Comparison of ENCODE assay signal across 15 cellular contexts in the genomic region with DNA sequence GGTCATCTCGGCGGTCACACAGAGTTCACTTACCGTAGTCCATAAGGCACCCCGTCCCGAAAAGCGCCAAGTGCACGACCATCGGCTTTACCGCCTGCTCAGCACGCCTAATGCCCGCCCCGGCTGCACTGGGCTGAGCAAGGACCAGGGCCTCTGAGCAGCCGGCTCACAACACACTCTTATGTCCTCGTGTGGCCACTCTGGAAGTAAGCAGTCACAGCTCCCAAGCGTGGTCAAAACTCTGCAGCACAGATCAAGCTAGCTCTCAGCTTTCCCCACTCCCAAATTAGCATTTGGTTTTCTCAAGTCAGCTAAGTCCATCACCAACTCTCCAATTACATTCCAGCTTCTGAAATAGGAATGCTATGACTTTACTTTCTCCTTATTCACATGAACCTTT. TPM values are rescaled to one million over a fixed set of nuclear protein-coding genes. Genes with fewer than 3 reads are reported as not detected.
DNase-seq lines count a peak whose midpoint lies in the region; ATAC-seq and TF ChIP-seq lines count a peak whose summit lies in the region.
"Had no signal": no experiment of that assay in that cellular context is flagged by ENCODE, and none has a peak within 500 bp of the region (broad histone marks: within the 10 kb centered on the region; RNA-seq: fewer than 3 reads in every experiment).

No MANE protein-coding gene starts in this region.

- peak overlapping the region; percentile 47 for H2AK9ac ChIP-seq in IMR-90 (replicated peaks; ENCODE audit: low read depth, low read length, poor library complexity)

- H3K9ac ChIP-seq in IMR-90 (ENCODE audit: low read depth, low read length): no peak overlapping the region
- H3K9ac ChIP-seq in mesendoderm (ENCODE audit: low read length): no peak overlapping the region

- H3K4me3 ChIP-seq in IMR-90 (ENCODE audit: insufficient read depth, low read depth, low read length): no peak overlapping the region
- H3K4me3 ChIP-seq in mesendoderm (ENCODE audit: low read length): no peak overlapping the region
- H3K4me3 ChIP-seq in upper lobe of left lung: no peak overlapping the region

- WGBS in IMR-90 (ENCODE audit: extremely low coverage in 2 of 2, insufficient read length in 1 of 2), 2 experiments: 63% methylated on average over 4 of the region's 15 CpGs; no CpG with 5 or more reads in 1 of the 2 experiments
- WGBS in mesendoderm (ENCODE audit: extremely low coverage, insufficient coverage, low lambda C conversion rate): no CpG with 5 or more reads among the region's 15 CpGs
- WGBS in upper lobe of left lung, 2 donors: 83 to 87% methylated on average over 14 to 15 of the region's 15 CpGs

- TF ChIP-seq CTCF in IMR-90 (conservative IDR thresholded peaks at IDR 0.05; ENCODE audit: low read depth, low read length) (no peak), upper lobe of left lung (IDR thresholded peaks at IDR 0.05) (no peak)

- H2AFZ ChIP-seq in IMR-90 (replicated peaks; ENCODE audit: low read length, poor library complexity): no peak overlapping the region

- no peak for DNase-seq in IMR-90
- DNase-seq in dedifferentiated amniotic fluid mesenchymal stem cell (ENCODE audit: extremely low spot score): peak; percentile 83
- peak; percentile 66 for DNase-seq in mesendoderm
- no peak for DNase-seq in upper lobe of left lung
- DNase-seq in NCI-H1417 treated with DMSO at 0.1 percent for 48 hours (lab: John Stamatoyannopoulos, UW): no peak
- no peak for DNase-seq in KBM-7
- no peak for DNase-seq in HUDEP-2 (lab: John Stamatoyannopoulos, UW; ENCODE audit: unreplicated experiment in 76 of 76)
- DNase-seq: activated CD4-positive, CD25-positive, alpha-beta regulatory T cell treated with anti-CD3 and anti-CD28 coated beads, Interleukin-2, amount 50 U/mL, for 72 hours; CD8-positive, alpha-beta memory T cell; effector memory CD4-positive, alpha-beta T cell; glutamatergic neuron; NCI-H146; NCI-H82; stimulated activated CD4-positive, alpha-beta T cell treated with anti-CD3 and anti-CD28 coated beads, Interleukin-4, amount 100 ng/mL, for 1 hour; stimulated activated naive CD4-positive, alpha-beta T cell treated with Interleukin-2 at 50 U/mL for 16 hours had no signal

- peak overlapping the region; percentile 60 for H2BK20ac ChIP-seq in IMR-90 (ENCODE audit: low read depth, low read length)

- H3K18ac ChIP-seq in IMR-90 (ENCODE audit: low read depth, low read length): peak overlapping the region; percentile 6; the same call in 1 of the 2 replicates
- no peak overlapping the region for H3K18ac ChIP-seq in mesendoderm (ENCODE audit: low read length)

- CTCF ChIA-PET in IMR-90 (lab: Yijun Ruan, JAX): interaction anchor here (0.7 kb wide), 1 partner anchor 169 kb away, joined by 4 read pairs; no protein-coding TSS in a partner anchor

- peak overlapping the region; percentile 73 for H2BK120ac ChIP-seq in IMR-90 (ENCODE audit: low read depth, low read length)
- no peak overlapping the region for H2BK120ac ChIP-seq in mesendoderm (ENCODE audit: low read depth, low read length)

- BruUV-seq in IMR-90 (replicated peaks; lab: Mats Ljungman, UMichigan): no TSS peak

- H4K20me1 ChIP-seq in IMR-90 (ENCODE audit: insufficient read depth, low read length): peaks cover 40% of the 10 kb centered on the region

- TF ChIP-seq POLR2A in IMR-90 (IDR thresholded peaks at IDR 0.05; ENCODE audit: low read depth, low read length): no peak
- no peak for TF ChIP-seq POLR2A in upper lobe of left lung (IDR thresholded peaks at IDR 0.05)

- TF ChIP-seq RAD21 in IMR-90 (IDR thresholded peaks at IDR 0.05; ENCODE audit: low read length): no peak; the same call in 1 of the 2 replicates

- dilution Hi-C loops in IMR-90 (cut with HindIII; ENCODE audit: low sequenced_read_pairs, unreplicated experiment): no loop called here

- intact Hi-C loops in IMR-90 (cut with micrococcal nuclease): no loop called here

- H3K27me3 ChIP-seq in IMR-90 (ENCODE audit: control insufficient read depth, insufficient read depth, low read length) (peaks cover 4% of the 10 kb centered on the region; the same call in 1 of the 2 replicates), mesendoderm (ENCODE audit: insufficient read depth, low read length, poor library complexity) (no peaks in the 10 kb centered on the region), upper lobe of left lung (no peaks in the 10 kb centered on the region)

- POLR2A ChIA-PET in IMR-90 (lab: Charles Lee; ENCODE audit: unreplicated experiment): no interaction called here

- no peak overlapping the region for H3K56ac ChIP-seq in IMR-90 (ENCODE audit: extremely low read depth, insufficient read depth, low read length)
- H3K56ac ChIP-seq in mesendoderm (ENCODE audit: low read length): no peak overlapping the region

- H3K27ac ChIP-seq in IMR-90 (ENCODE audit: insufficient read depth, low read length) (peak overlapping the region; percentile 39; the same call in 1 of the 2 replicates), mesendoderm (ENCODE audit: low read depth, low read length) (no peak overlapping the region), upper lobe of left lung (peak overlapping the region in 2 of 4 donors; percentile 11 to 35)

- no peak overlapping the region; the same call in 1 of the 2 replicates for H4K5ac ChIP-seq in IMR-90 (ENCODE audit: low read depth, low read length)
- H4K5ac ChIP-seq in mesendoderm (ENCODE audit: low read length): no peak overlapping the region

- peaks cover 24% of the 10 kb centered on the region for H3K4me1 ChIP-seq in IMR-90 (ENCODE audit: control insufficient read depth, insufficient read depth, low read length)
- H3K4me1 ChIP-seq in mesendoderm (ENCODE audit: control insufficient read depth, low read depth, low read length): no peaks in the 10 kb centered on the region
- peaks cover 14 to 44% (median 35%) of the 10 kb centered on the region in 4 donors for H3K4me1 ChIP-seq in upper lobe of left lung

- H4K8ac ChIP-seq in IMR-90 (ENCODE audit: low read depth in 2 of 2, low read length in 2 of 2) (peak overlapping the region in 1 of 2 experiments; percentile 36; a peak in 2 of 4 replicates), mesendoderm (ENCODE audit: low read depth, low read length) (no peak overlapping the region)

- H3K79me2 ChIP-seq in mesendoderm (ENCODE audit: control insufficient read depth, insufficient read depth, low read length): no peaks in the 10 kb centered on the region

- H3K4me2 ChIP-seq in IMR-90 (ENCODE audit: low read depth, low read length): peak overlapping the region; percentile 20; the same call in 1 of the 2 replicates
- H3K4me2 ChIP-seq in mesendoderm (ENCODE audit: low read length): no peak overlapping the region

- peaks cover 10 to 43% of the 10 kb centered on the region in 2 experiments; a peak in 3 of 4 replicates for H3K79me1 ChIP-seq in IMR-90 (ENCODE audit: low read depth in 1 of 2, low read length in 2 of 2)
- H3K79me1 ChIP-seq in mesendoderm (ENCODE audit: low read length): no peaks in the 10 kb centered on the region

- peak overlapping the region; percentile 49; the same call in 1 of the 2 replicates for H4K91ac ChIP-seq in IMR-90 (ENCODE audit: insufficient read depth, low read depth, low read length)

- peak; percentile 36 for ATAC-seq in IMR-90 (ENCODE audit: low read depth)
- ATAC-seq in upper lobe of left lung (ENCODE audit: low FRiP score in 2 of 2): peak; percentile 3 to 7

- in situ Hi-C loops in IMR-90 (cut with MboI; ENCODE audit: low sequenced_read_pairs): no loop called here
- in situ Hi-C loops in KBM-7 (cut with MboI; ENCODE audit: low pct_unique_long_range_greater_than_20kb, low sequenced_read_pairs): no loop called here

- H3K36me3 ChIP-seq in IMR-90 (ENCODE audit: control insufficient read depth, insufficient read depth, low read length) (peaks cover 9% of the 10 kb centered on the region; the same call in 1 of the 2 replicates), mesendoderm (ENCODE audit: control insufficient read depth, insufficient read depth, low read length) (peaks cover 1% of the 10 kb centered on the region), upper lobe of left lung (peaks cover 0 to 2% (median under 1%) of the 10 kb centered on the region in 4 donors)

- H3K4ac ChIP-seq in IMR-90 (ENCODE audit: low read depth, low read length): peak overlapping the region; percentile 81
- no peak overlapping the region for H3K4ac ChIP-seq in mesendoderm (ENCODE audit: low read depth, low read length)

- H2BK15ac ChIP-seq in IMR-90 (ENCODE audit: low read depth, low read length): no peak overlapping the region
- no peak overlapping the region for H2BK15ac ChIP-seq in mesendoderm (replicated peaks; ENCODE audit: low read depth)

- H2BK5ac ChIP-seq in IMR-90 (ENCODE audit: low read depth, low read length, poor library complexity, severe bottlenecking) (peak overlapping the region; percentile 27), mesendoderm (ENCODE audit: low read length) (no peak overlapping the region)

- H3K9me1 ChIP-seq in IMR-90 (ENCODE audit: insufficient read depth, low read length): peaks cover 37% of the 10 kb centered on the region

- H3K14ac ChIP-seq in IMR-90 (replicated peaks; ENCODE audit: low read depth, low read length): peak overlapping the region; percentile 76; the same call in 1 of the 2 replicates

- H3K9me3 ChIP-seq in IMR-90 (ENCODE audit: control insufficient read depth, insufficient read depth, low read length): no peaks in the 10 kb centered on the region
- H3K9me3 ChIP-seq in upper lobe of left lung: no peaks in the 10 kb centered on the region

- no peak overlapping the region for H3K23ac ChIP-seq in IMR-90 (ENCODE audit: low read depth, low read length)
- no peak overlapping the region for H3K23ac ChIP-seq in mesendoderm (ENCODE audit: low read length)

- peak overlapping the region; percentile 67 for H2AK5ac ChIP-seq in IMR-90 (ENCODE audit: low read depth, low read length)
- no peak overlapping the region for H2AK5ac ChIP-seq in mesendoderm (ENCODE audit: low read length)

- TF ChIP-seq EP300 in upper lobe of left lung (IDR thresholded peaks at IDR 0.05): no peak

TF ChIP-seq in IMR-90, 13 proteins besides CTCF, POLR2A, EP300 and RAD21 (continues in another document):
- TF ChIP-seq BHLHE40 (IDR thresholded peaks at IDR 0.05; ENCODE audit: low read depth, low read length) (no peak), MAFK (IDR thresholded peaks at IDR 0.05; ENCODE audit: low read depth, low read length) (no peak), RFX5 (IDR thresholded peaks at IDR 0.05; ENCODE audit: low read depth, low read length) (no peak)

RNA-seq across cellular contexts. Expression of gene MAD1L1, which starts 57.7 kb away (rescaled TPM):
- total RNA-seq in IMR-90 (2012; rRNA removed) (40.9 and 41.7 TPM in 2 replicates), upper lobe of left lung (100 to 1,000 TPM in 2 of 6 donors, 10 to 100 TPM in 4; 40.6 to 364 (median 65.6) TPM)
- polyA plus RNA-seq in IMR-90 (2012; rRNA removed): 29.0 and 31.5 TPM in 2 replicates
- polyA plus RNA-seq in IMR-90 (2012; cell fraction: cytosol; rRNA removed): 27.7 and 28.1 TPM in 2 replicates
- polyA plus RNA-seq in IMR-90 (2012; cell fraction: nucleus; rRNA removed; ENCODE audit: low replicate concordance): 13.2 and 34.4 TPM in 2 replicates
- polyA plus RNA-seq in mesendoderm (2013, experiment 1 of 2): 19.5 TPM
- 20.8 TPM for polyA plus RNA-seq in mesendoderm (2013, experiment 2 of 2)

Comparison
In these comparisons a context has a peak if more than half of its experiments do, and no peak if none do; other contexts are left out.
1. DNase-seq: peak in dedifferentiated amniotic fluid mesenchymal stem cell (single experiment) and mesendoderm (single experiment); none in IMR-90 (single experiment), upper lobe of left lung (0 of 2), NCI-H1417 treated with DMSO at 0.1 percent for 48 hours (single experiment), KBM-7 (single experiment) and HUDEP-2 (0 of 76).